In genomic region chr5:135083334-135083733, GRCh38 we compare ENCODE assay signal across 4 cellular contexts. TPM values are rescaled to one million over a fixed set of nuclear protein-coding genes. Genes with fewer than 3 reads are reported as not detected.
"Had no signal": no experiment of that assay in that cellular context is flagged by ENCODE, and none has a peak within 500 bp of the region (broad histone marks: within the 10 kb centered on the region; RNA-seq: fewer than 3 reads in every experiment).

No MANE protein-coding gene starts in this region.

RNA-seq across cellular contexts. Expression of gene PITX1, which starts 49.3 kb away (rescaled TPM):
- total RNA-seq: activated B cell treated with CpG ODN at 0.5 μM for 24 hours; activated CD4-positive, alpha-beta T cell treated with anti-CD3 and anti-CD28 coated beads, Interleukin-2, amount 10 ng/mL, durations not matched to agents 7 days and 5 days; activated CD8-positive, alpha-beta T cell treated with anti-CD3 and anti-CD28 coated beads, Interleukin-2, amount 10 ng/mL, durations not matched to agents 7 days and 5 days; T-helper 17 cell had no signal
